1 cellular context compared by ENCODE assay signal in genomic region chr1:206898089-206898908, GRCh38.
A peak's percentile ranks its signal among the peaks of the same experiment; 100 is the strongest.
TF ChIP-seq lines count a peak whose summit lies in the region.

No MANE protein-coding gene starts in this region.

TF ChIP-seq in IMR-90, 13 proteins besides CTCF, POLR2A, EP300 and RAD21:
- TF ChIP-seq MXI1 (IDR thresholded peaks at IDR 0.05; ENCODE audit: borderline replicate concordance, low read depth, low read length) (no peak), FOS (IDR thresholded peaks at IDR 0.05; ENCODE audit: low read depth, low read length) (peak; percentile 46)
